20 cellular contexts compared by ENCODE assay signal in the genomic region with DNA sequence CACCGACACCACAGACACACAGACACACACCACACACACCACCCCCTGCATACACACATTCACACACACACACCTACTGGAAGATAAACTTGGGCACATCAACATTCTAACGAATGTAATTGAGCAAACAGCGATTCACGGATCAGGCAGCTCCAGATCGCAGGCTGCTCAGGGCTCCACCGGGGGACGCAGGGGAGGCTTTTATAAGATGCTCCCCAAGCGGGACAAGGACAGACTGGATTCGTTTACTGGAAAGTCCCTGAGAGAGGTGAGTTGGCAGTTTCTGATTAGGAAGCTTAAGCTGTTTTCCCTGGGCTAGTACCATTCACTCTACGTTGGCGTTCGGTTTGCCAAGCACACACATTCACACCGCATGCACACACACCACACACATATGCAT.
DNase-seq lines count a peak whose midpoint lies in the region; ATAC-seq and TF ChIP-seq lines count a peak whose summit lies in the region.
"Had no signal": no experiment of that assay in that cellular context is flagged by ENCODE, and none has a peak within 500 bp of the region (broad histone marks: within the 10 kb centered on the region; RNA-seq: fewer than 3 reads in every experiment).

No MANE protein-coding gene starts in this region.

- no peak overlapping the region for H2BK12ac ChIP-seq in neuronal stem cell (ENCODE audit: low read length)

- no peak overlapping the region for H3K4me3 Mint-ChIP-seq in GM23338
- H3K4me3 Mint-ChIP-seq: B cell; CD4-positive, alpha-beta T cell; CD8-positive, alpha-beta T cell had no signal

- peaks cover 5% of the 10 kb centered on the region; the same call in 1 of the 2 replicates for H3K9me3 ChIP-seq in IMR-90 (ENCODE audit: control insufficient read depth, insufficient read depth, low read length)
- peaks cover 0 to 4% of the 10 kb centered on the region in 2 donors for H3K9me3 ChIP-seq in neuronal stem cell (replicated peaks in 1 of 2; ENCODE audit: control insufficient read depth in 2 of 2, insufficient read depth in 1 of 2, low read depth in 1 of 2, low read length in 2 of 2)
- no peaks in the 10 kb centered on the region for H3K9me3 ChIP-seq in ascending aorta
- H3K9me3 ChIP-seq: Caco-2 had no signal

- H3K4me1 ChIP-seq in GM23338 (ENCODE audit: insufficient read depth) (no peaks in the 10 kb centered on the region), IMR-90 (ENCODE audit: control insufficient read depth, insufficient read depth, low read length) (no peaks in the 10 kb centered on the region), neuronal stem cell (ENCODE audit: control insufficient read depth in 2 of 2, insufficient read depth in 1 of 2, low read depth in 1 of 2, low read length in 2 of 2) (peaks cover 0 to 2% of the 10 kb centered on the region in 2 donors), ascending aorta (no peaks in the 10 kb centered on the region)
- H3K4me1 ChIP-seq: BLaER1 treated with 17β-estradiol and CSF1 and Interleukin-3, amounts not matched to agents 10 nM and 100 nM; Caco-2 had no signal

- CTCF ChIA-PET in IMR-90 (lab: Yijun Ruan, JAX) (no interaction called here), RWPE1 (lab: Yijun Ruan, JAX) (no interaction called here)

- H3K14ac ChIP-seq in IMR-90 (replicated peaks; ENCODE audit: low read depth, low read length) (no peak overlapping the region), neuronal stem cell (ENCODE audit: low read length) (no peak overlapping the region)

- no TSS peak for BruUV-seq in IMR-90 (replicated peaks; lab: Mats Ljungman, UMichigan)

- TF ChIP-seq CTCF in GM23338 (conservative IDR thresholded peaks at IDR 0.05; ENCODE audit: low read depth in 2 of 2) (peak in 1 of 2 experiments; percentile 15; a peak in 1 of 4 replicates), IMR-90 (conservative IDR thresholded peaks at IDR 0.05; ENCODE audit: low read depth, low read length) (no peak), RWPE1 (conservative IDR thresholded peaks at IDR 0.05; ENCODE audit: low read depth) (no peak), ascending aorta (IDR thresholded peaks at IDR 0.05) (no peak)

- no peaks in the 10 kb centered on the region; the same call in 1 of the 3 replicates for H3K9me3 Mint-ChIP-seq in GM23338
- H3K9me3 Mint-ChIP-seq: CD4-positive, alpha-beta T cell; CD8-positive, alpha-beta T cell had no signal

- H2BK20ac ChIP-seq in IMR-90 (ENCODE audit: low read depth, low read length) = no peak overlapping the region

- POLR2A ChIA-PET in IMR-90 (lab: Charles Lee; ENCODE audit: unreplicated experiment) = no interaction called here
- POLR2A ChIA-PET in RWPE1 (lab: Yijun Ruan, JAX; ENCODE audit: low non-redundant PET) = no interaction called here

- dilution Hi-C loops in IMR-90 (cut with HindIII; ENCODE audit: low sequenced_read_pairs, unreplicated experiment) = no loop called here

- no peak for TF ChIP-seq RAD21 in IMR-90 (IDR thresholded peaks at IDR 0.05; ENCODE audit: low read length)

- H3K27ac ChIP-seq in GM23338 (ENCODE audit: low read depth) = no peak overlapping the region
- no peak overlapping the region for H3K27ac ChIP-seq in IMR-90 (ENCODE audit: insufficient read depth, low read length)
- H3K27ac ChIP-seq in neuronal stem cell (replicated peaks; ENCODE audit: low read length) = no peak overlapping the region
- no peak overlapping the region for H3K27ac ChIP-seq in RWPE1
- H3K27ac ChIP-seq in ascending aorta = no peak overlapping the region
- H3K27ac ChIP-seq: BLaER1 treated with 17β-estradiol and CSF1 and Interleukin-3, amounts not matched to agents 10 nM and 100 nM; C4-2B had no signal

- no peaks in the 10 kb centered on the region for H3K79me2 ChIP-seq in GM23338 (replicated peaks; ENCODE audit: insufficient read depth)

- H4K91ac ChIP-seq in IMR-90 (ENCODE audit: insufficient read depth, low read depth, low read length) = no peak overlapping the region
- H4K91ac ChIP-seq in neuronal stem cell (ENCODE audit: low read depth, low read length, poor library complexity) = no peak overlapping the region

- no peak overlapping the region for H3K27ac Mint-ChIP-seq in GM23338
- H3K27ac Mint-ChIP-seq: B cell; CD4-positive, alpha-beta T cell; CD8-positive, alpha-beta T cell had no signal

- H3K36me3 ChIP-seq in GM23338 (ENCODE audit: insufficient read depth) = no peaks in the 10 kb centered on the region
- no peaks in the 10 kb centered on the region for H3K36me3 ChIP-seq in IMR-90 (ENCODE audit: control insufficient read depth, insufficient read depth, low read length)
- no peaks in the 10 kb centered on the region for H3K36me3 ChIP-seq in neuronal stem cell (replicated peaks in 1 of 2; ENCODE audit: control insufficient read depth in 2 of 2, insufficient read depth in 2 of 2, low read length in 2 of 2)
- H3K36me3 ChIP-seq in ascending aorta = no peaks in the 10 kb centered on the region
- H3K36me3 ChIP-seq: BLaER1 treated with 17β-estradiol and CSF1 and Interleukin-3, amounts not matched to agents 10 nM and 100 nM had no signal

- H2BK15ac ChIP-seq in IMR-90 (ENCODE audit: low read depth, low read length) (no peak overlapping the region), neuronal stem cell (ENCODE audit: low read length) (no peak overlapping the region)

- DNase-seq in GM23338 (ENCODE audit: low spot score) (no peak), IMR-90 (no peak), neuronal stem cell (ENCODE audit: low spot score) (no peak), RWPE1 (ENCODE audit: low spot score) (no peak), ascending aorta (ENCODE audit: low spot score in 2 of 2) (no peak), AG08396 (ENCODE audit: low spot score) (no peak)
- DNase-seq in activated naive CD4-positive, alpha-beta T cell treated with Interleukin-2 at 50 U/mL for 16 hours = no peak
- DNase-seq: 8988T; ACHN; AML-193; Caco-2; Calu3; CD4-positive, alpha-beta T cell; CD8-positive, alpha-beta T cell; DMS79 treated with DMSO at 0.1 percent for 48 hours; GDM1 had no signal

- peak; percentile 36; the same call in 2 of the 3 replicates for ATAC-seq in GM23338
- ATAC-seq in IMR-90 (ENCODE audit: low read depth) = no peak
- ATAC-seq: CD8-positive, alpha-beta T cell; GM12878 had no signal

- intact Hi-C loops in IMR-90 (cut with micrococcal nuclease) (no loop called here), ascending aorta (cut with DNase I) (no loop called here)

- no peak overlapping the region for H3K56ac ChIP-seq in IMR-90 (ENCODE audit: extremely low read depth, insufficient read depth, low read length)

- H3K9me2 ChIP-seq in GM23338 (ENCODE audit: insufficient read depth) = no peaks in the 10 kb centered on the region

- H3K23ac ChIP-seq in IMR-90 (ENCODE audit: low read depth, low read length) (no peak overlapping the region), neuronal stem cell (ENCODE audit: low read depth, low read length, poor library complexity) (no peak overlapping the region)

- H3K36me3 Mint-ChIP-seq in GM23338 (ENCODE audit: low read depth) = no peaks in the 10 kb centered on the region
- H3K36me3 Mint-ChIP-seq: CD8-positive, alpha-beta T cell had no signal

- H3K4me1 Mint-ChIP-seq in GM23338 = no peaks in the 10 kb centered on the region
- H3K4me1 Mint-ChIP-seq: B cell had no signal

- H2BK5ac ChIP-seq in IMR-90 (ENCODE audit: low read depth, low read length, poor library complexity, severe bottlenecking) (peak overlapping the region; percentile 40), neuronal stem cell (ENCODE audit: low read length) (no peak overlapping the region)

- no peak overlapping the region for H2AK9ac ChIP-seq in IMR-90 (replicated peaks; ENCODE audit: low read depth, low read length, poor library complexity)

- H3K4me2 ChIP-seq in GM23338 = no peak overlapping the region
- H3K4me2 ChIP-seq in IMR-90 (ENCODE audit: low read depth, low read length) = no peak overlapping the region
- no peak overlapping the region for H3K4me2 ChIP-seq in neuronal stem cell (ENCODE audit: insufficient read depth, low read length, poor library complexity, severe bottlenecking)
- H3K4me2 ChIP-seq: BLaER1 treated with 17β-estradiol and CSF1 and Interleukin-3, amounts not matched to agents 10 nM and 100 nM had no signal

- WGBS in IMR-90 (ENCODE audit: extremely low coverage in 2 of 2, insufficient read length in 1 of 2), 2 experiments = 92% methylated on average over 7 of the region's 13 CpGs; no CpG with 5 or more reads in 1 of the 2 experiments
- 100% methylated on average over 1 of the region's 13 CpGs; no CpG with 5 or more reads in 1 of the 2 donors for WGBS in neuronal stem cell (ENCODE audit: extremely low coverage in 2 of 2, insufficient read length in 2 of 2, insufficient replicate concordance in 1 of 2), 2 donors

- in situ Hi-C loops in IMR-90 (cut with MboI; ENCODE audit: low sequenced_read_pairs) = no loop called here

- H3K18ac ChIP-seq in IMR-90 (ENCODE audit: low read depth, low read length) = no peak overlapping the region
- no peak overlapping the region for H3K18ac ChIP-seq in neuronal stem cell (ENCODE audit: low read length)

- H3K4ac ChIP-seq in IMR-90 (ENCODE audit: low read depth, low read length) (no peak overlapping the region), neuronal stem cell (ENCODE audit: low read length) (no peak overlapping the region)

- H4K20me1 ChIP-seq in GM23338 (replicated peaks; ENCODE audit: insufficient read depth) (no peaks in the 10 kb centered on the region), IMR-90 (ENCODE audit: insufficient read depth, low read length) (no peaks in the 10 kb centered on the region)
- H4K20me1 ChIP-seq: BLaER1 treated with 17β-estradiol and CSF1 and Interleukin-3, amounts not matched to agents 10 nM and 100 nM had no signal

- no peak for TF ChIP-seq POLR2A in IMR-90 (IDR thresholded peaks at IDR 0.05; ENCODE audit: low read depth, low read length)

- no peak overlapping the region for H2AFZ ChIP-seq in GM23338
- no peak overlapping the region for H2AFZ ChIP-seq in IMR-90 (replicated peaks; ENCODE audit: low read length, poor library complexity)
- no peak overlapping the region for H2AFZ ChIP-seq in neuronal stem cell (ENCODE audit: low read length)

- no peak overlapping the region for H3K9ac ChIP-seq in IMR-90 (ENCODE audit: low read depth, low read length)
- H3K9ac ChIP-seq in neuronal stem cell (ENCODE audit: low read depth, low read length, poor library complexity) = peak overlapping the region; percentile 65
- H3K9ac ChIP-seq: BLaER1 treated with 17β-estradiol and CSF1 and Interleukin-3, amounts not matched to agents 10 nM and 100 nM had no signal

- 0 out of 2 replicates have a peak, but pooled peaks cover 8% of the 10 kb centered on the region for H3K9me1 ChIP-seq in IMR-90 (ENCODE audit: insufficient read depth, low read length)

- H3K27me3 Mint-ChIP-seq in GM23338 (ENCODE audit: insufficient read depth, low read depth, poor library complexity) = no peaks in the 10 kb centered on the region

- no peak overlapping the region for H2BK120ac ChIP-seq in IMR-90 (ENCODE audit: low read depth, low read length)
- no peak overlapping the region for H2BK120ac ChIP-seq in neuronal stem cell (ENCODE audit: low read depth, low read length)

- H3K79me1 ChIP-seq in IMR-90 (ENCODE audit: low read depth in 1 of 2, low read length in 2 of 2) (no peaks in the 10 kb centered on the region), neuronal stem cell (ENCODE audit: low read depth, low read length) (no peaks in the 10 kb centered on the region)

- H3K27me3 ChIP-seq in GM23338 (ENCODE audit: insufficient read depth) (no peaks in the 10 kb centered on the region), IMR-90 (ENCODE audit: control insufficient read depth, insufficient read depth, low read length) (no peaks in the 10 kb centered on the region; the same call in none of the 2 replicates), neuronal stem cell (ENCODE audit: control insufficient read depth in 3 of 3, insufficient read depth in 3 of 3, low read depth in 1 of 3, low read length in 3 of 3) (no peaks in the 10 kb centered on the region), ascending aorta (no peaks in the 10 kb centered on the region)
- H3K27me3 ChIP-seq: BLaER1 treated with 17β-estradiol and CSF1 and Interleukin-3, amounts not matched to agents 10 nM and 100 nM had no signal

- H4K5ac ChIP-seq in IMR-90 (ENCODE audit: low read depth, low read length) = no peak overlapping the region

- H3F3A ChIP-seq in GM23338 (replicated peaks; ENCODE audit: low read depth) = no peaks in the 10 kb centered on the region

- H3K4me3 ChIP-seq in GM23338 (no peak overlapping the region), IMR-90 (ENCODE audit: insufficient read depth, low read depth, low read length) (no peak overlapping the region), neuronal stem cell (ENCODE audit: low read length in 2 of 2) (no peak overlapping the region), ascending aorta (no peak overlapping the region)
- H3K4me3 ChIP-seq: BLaER1 treated with 17β-estradiol and CSF1 and Interleukin-3, amounts not matched to agents 10 nM and 100 nM; GM12878 had no signal

- no peak overlapping the region for H2AK5ac ChIP-seq in IMR-90 (ENCODE audit: low read depth, low read length)
- H2AK5ac ChIP-seq in neuronal stem cell (ENCODE audit: low read depth, low read length) = no peak overlapping the region

- H4K8ac ChIP-seq in IMR-90 (ENCODE audit: low read depth in 2 of 2, low read length in 2 of 2) (no peak overlapping the region), neuronal stem cell (ENCODE audit: low read depth, low read length) (no peak overlapping the region)
